7 cellular contexts compared by ENCODE assay signal in the genomic region with DNA sequence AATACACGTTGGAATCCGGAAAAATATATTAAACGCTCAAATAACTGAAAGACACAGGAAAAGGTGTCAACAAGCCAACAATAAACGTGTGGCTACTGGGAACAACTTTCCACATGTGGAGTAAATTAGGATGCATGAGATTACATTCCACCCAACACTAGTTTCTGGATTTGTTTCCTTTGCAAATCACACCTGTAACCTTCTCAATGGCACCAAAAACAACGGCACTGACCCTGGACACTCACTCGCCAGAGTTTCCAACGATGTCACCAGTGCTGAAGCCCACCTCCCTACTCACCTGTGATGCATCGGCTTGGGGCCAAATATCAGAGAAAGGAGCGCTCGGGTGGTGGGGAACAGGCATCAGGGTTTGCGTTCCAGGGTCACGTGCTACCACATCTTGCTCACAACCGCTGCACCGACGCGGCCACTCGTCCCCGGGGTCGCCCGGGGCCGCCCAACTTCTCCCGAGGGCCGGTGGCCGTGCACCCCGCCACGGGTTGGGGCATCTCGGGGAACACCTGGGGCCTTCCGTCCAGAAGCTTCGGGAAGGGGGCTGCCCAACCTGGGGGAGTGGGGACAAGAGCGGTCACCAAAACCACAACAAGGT. TPM values are rescaled to one million over a fixed set of nuclear protein-coding genes. Genes with fewer than 3 reads are reported as not detected.
A peak's percentile ranks its signal among the peaks of the same experiment; 100 is the strongest.
DNase-seq lines count a peak whose midpoint lies in the region; ATAC-seq and TF ChIP-seq lines count a peak whose summit lies in the region.

No MANE protein-coding gene starts in this region.

- WGBS in esophagus, 2 donors, result 2 to 3% methylated on average over 30 of the region's 30 CpGs
- WGBS in upper lobe of left lung, 2 donors, result 3% methylated on average over 12 to 14 of the region's 30 CpGs

- TF ChIP-seq CTCF in GM12865 (IDR thresholded peaks at IDR 0.05; ENCODE audit: insufficient read depth, low read depth, low read length, missing control alignments) (no peak), MM.1S (IDR thresholded peaks at IDR 0.05; ENCODE audit: low read length) (no peak), upper lobe of left lung (IDR thresholded peaks at IDR 0.05) (no peak)

- H2AFZ ChIP-seq in MM.1S (ENCODE audit: low read length), result peak overlapping the region; percentile 14; the same call in 1 of the 2 replicates

- peak overlapping the region; percentile 93 for H3K4me2 ChIP-seq in MM.1S (ENCODE audit: low read depth, low read length)

- H3K9me3 ChIP-seq in HAP-1, result no peaks in the 10 kb centered on the region
- no peaks in the 10 kb centered on the region for H3K9me3 ChIP-seq in MM.1S (replicated peaks; ENCODE audit: insufficient read depth, low read length)
- H3K9me3 ChIP-seq in esophagus (ENCODE audit: control insufficient read depth in 2 of 2, insufficient read depth in 1 of 2, low read depth in 1 of 2, low read length in 1 of 2), result no peaks in the 10 kb centered on the region
- no peaks in the 10 kb centered on the region for H3K9me3 ChIP-seq in upper lobe of left lung

- peaks cover 4% of the 10 kb centered on the region for H3K27me3 Mint-ChIP-seq in activated CD4-positive, alpha-beta memory T cell treated with anti-CD3 and anti-CD28 coated beads, Interleukin-2, amount 10 ng/mL, durations not matched to agents 7 days and 5 days
- H3K27me3 Mint-ChIP-seq in natural killer cell treated with Interleukin-12 subunit alpha and Interleukin-12 subunit beta and Interleukin-15 and Interleukin-18, amount 100 ng/mL, for 72 hours, result no peaks in the 10 kb centered on the region

- peaks cover 9% of the 10 kb centered on the region for H3F3A ChIP-seq in MM.1S (ENCODE audit: insufficient read depth, low read length)

- H3K4me1 ChIP-seq in HAP-1 (peaks cover 6% of the 10 kb centered on the region), MM.1S (ENCODE audit: low read length) (peaks cover 14% of the 10 kb centered on the region), esophagus (ENCODE audit: control insufficient read depth in 2 of 2, insufficient read depth in 2 of 2, low read length in 1 of 2) (peaks cover 0 to 3% of the 10 kb centered on the region in 2 donors), upper lobe of left lung (peaks cover 24 to 37% (median 25%) of the 10 kb centered on the region in 4 donors)

- no peaks in the 10 kb centered on the region for H3K9me3 Mint-ChIP-seq in activated CD4-positive, alpha-beta memory T cell treated with anti-CD3 and anti-CD28 coated beads, Interleukin-2, amount 10 ng/mL, durations not matched to agents 7 days and 5 days
- no peaks in the 10 kb centered on the region for H3K9me3 Mint-ChIP-seq in natural killer cell treated with Interleukin-12 subunit alpha and Interleukin-12 subunit beta and Interleukin-15 and Interleukin-18, amount 100 ng/mL, for 72 hours

- H4K20me1 ChIP-seq in MM.1S (ENCODE audit: insufficient read depth, low read length), result no peaks in the 10 kb centered on the region

- H3K36me3 ChIP-seq in HAP-1 (replicated peaks), result peaks cover 35% of the 10 kb centered on the region
- peaks cover 6% of the 10 kb centered on the region; the same call in 1 of the 2 replicates for H3K36me3 ChIP-seq in MM.1S (replicated peaks; ENCODE audit: insufficient read depth, low read length)
- H3K36me3 ChIP-seq in esophagus (ENCODE audit: control insufficient read depth in 2 of 2, insufficient read depth in 2 of 2, low read length in 1 of 2), result peaks cover 2 to 3% of the 10 kb centered on the region in 2 donors
- H3K36me3 ChIP-seq in upper lobe of left lung, result peaks cover 15 to 25% (median 17%) of the 10 kb centered on the region in 4 donors

- peak overlapping the region; percentile 84 for H3K9ac ChIP-seq in MM.1S (ENCODE audit: low read length)

- in situ Hi-C loops in HAP-1 (cut with MboI; ENCODE audit: low sequenced_read_pairs), result no loop called here

- H3K79me2 ChIP-seq in MM.1S (ENCODE audit: low read length), result peaks cover 44% of the 10 kb centered on the region

- H3K27ac ChIP-seq in MM.1S (ENCODE audit: low read length) (peak overlapping the region; percentile 41; the same call in 1 of the 2 replicates), esophagus (ENCODE audit: low read depth in 2 of 2, low read length in 1 of 2) (peak overlapping the region; percentile 80 to 93), upper lobe of left lung (peak overlapping the region; percentile 78 to 82 (median 80))

- H3K27me3 ChIP-seq in HAP-1 (ENCODE audit: low read depth), result no peaks in the 10 kb centered on the region
- H3K27me3 ChIP-seq in MM.1S (replicated peaks; ENCODE audit: insufficient read depth, low read length), result no peaks in the 10 kb centered on the region
- no peaks in the 10 kb centered on the region for H3K27me3 ChIP-seq in esophagus (ENCODE audit: control insufficient read depth in 1 of 2, insufficient read depth in 2 of 2, low read length in 2 of 2)
- H3K27me3 ChIP-seq in upper lobe of left lung, result no peaks in the 10 kb centered on the region

- peaks cover 31% of the 10 kb centered on the region for H3K36me3 Mint-ChIP-seq in activated CD4-positive, alpha-beta memory T cell treated with anti-CD3 and anti-CD28 coated beads, Interleukin-2, amount 10 ng/mL, durations not matched to agents 7 days and 5 days (ENCODE audit: low read depth)
- H3K36me3 Mint-ChIP-seq in natural killer cell treated with Interleukin-12 subunit alpha and Interleukin-12 subunit beta and Interleukin-15 and Interleukin-18, amount 100 ng/mL, for 72 hours, result peaks cover 6% of the 10 kb centered on the region

- POLR2A ChIA-PET in activated CD4-positive, alpha-beta memory T cell treated with anti-CD3 and anti-CD28 coated beads, Interleukin-2, amount 10 ng/mL, durations not matched to agents 7 days and 5 days (lab: Charles Lee), result interaction anchor here (0.7 to 4.5 kb wide), 6 partner anchors 8 to 931 kb away, joined by 3 to 36 read pairs (median 4); a partner anchor contains a TSS

- H3K9me2 ChIP-seq in MM.1S (replicated peaks; ENCODE audit: insufficient read depth, low read length), result no peaks in the 10 kb centered on the region

- CTCF ChIA-PET in activated CD4-positive, alpha-beta memory T cell treated with anti-CD3 and anti-CD28 coated beads, Interleukin-2, amount 10 ng/mL, durations not matched to agents 7 days and 5 days (lab: Charles Lee), result no interaction called here

- H3K4me3 ChIP-seq in GM12865 (ENCODE audit: low read depth, low read length), result peak overlapping the region; percentile 75
- peak overlapping the region; percentile 81 for H3K4me3 ChIP-seq in HAP-1
- H3K4me3 ChIP-seq in MM.1S (ENCODE audit: low read length), result peak overlapping the region; percentile 71
- peak overlapping the region; percentile 89 to 92 for H3K4me3 ChIP-seq in esophagus (ENCODE audit: low read depth in 1 of 2, low read length in 2 of 2)
- H3K4me3 ChIP-seq in upper lobe of left lung, result peak overlapping the region; percentile 74 to 87 (median 80)

- DNase-seq in GM12865 (ENCODE audit: low read depth), result peak; percentile 45
- DNase-seq in HAP-1 (ENCODE audit: low spot score in 2 of 2), result peak; percentile 13 to 56
- peak; percentile 33 for DNase-seq in MM.1S
- peak; percentile 50 for DNase-seq in activated CD4-positive, alpha-beta memory T cell treated with anti-CD3 and anti-CD28 coated beads, Interleukin-2, amount 10 ng/mL, durations not matched to agents 7 days and 5 days
- peak; percentile 71 for DNase-seq in natural killer cell treated with Interleukin-12 subunit alpha and Interleukin-12 subunit beta and Interleukin-15 and Interleukin-18, amount 100 ng/mL, for 72 hours (ENCODE audit: low spot score)
- peak in 1 of 2 donors; percentile 39 for DNase-seq in upper lobe of left lung

- no peak for TF ChIP-seq EP300 in upper lobe of left lung (IDR thresholded peaks at IDR 0.05)

- peak overlapping the region; percentile 91 for H3K27ac Mint-ChIP-seq in activated CD4-positive, alpha-beta memory T cell treated with anti-CD3 and anti-CD28 coated beads, Interleukin-2, amount 10 ng/mL, durations not matched to agents 7 days and 5 days
- H3K27ac Mint-ChIP-seq in natural killer cell treated with Interleukin-12 subunit alpha and Interleukin-12 subunit beta and Interleukin-15 and Interleukin-18, amount 100 ng/mL, for 72 hours, result peak overlapping the region; percentile 82 to 89

- ATAC-seq in natural killer cell treated with Interleukin-12 subunit alpha and Interleukin-12 subunit beta and Interleukin-15 and Interleukin-18, amount 100 ng/mL, for 72 hours, result peak; percentile 1 to 34
- ATAC-seq in upper lobe of left lung (ENCODE audit: low FRiP score in 2 of 2), result no peak

- H3K4me3 Mint-ChIP-seq in activated CD4-positive, alpha-beta memory T cell treated with anti-CD3 and anti-CD28 coated beads, Interleukin-2, amount 10 ng/mL, durations not matched to agents 7 days and 5 days, result peak overlapping the region; percentile 89
- H3K4me3 Mint-ChIP-seq in natural killer cell treated with Interleukin-12 subunit alpha and Interleukin-12 subunit beta and Interleukin-15 and Interleukin-18, amount 100 ng/mL, for 72 hours, result peak overlapping the region; percentile 95

- H3K4me1 Mint-ChIP-seq in activated CD4-positive, alpha-beta memory T cell treated with anti-CD3 and anti-CD28 coated beads, Interleukin-2, amount 10 ng/mL, durations not matched to agents 7 days and 5 days, result peaks cover 34% of the 10 kb centered on the region
- H3K4me1 Mint-ChIP-seq in natural killer cell treated with Interleukin-12 subunit alpha and Interleukin-12 subunit beta and Interleukin-15 and Interleukin-18, amount 100 ng/mL, for 72 hours (ENCODE audit: low read depth in 2 of 2), result peaks cover 24 to 27% of the 10 kb centered on the region in 2 donors

- TF ChIP-seq POLR2A in upper lobe of left lung (IDR thresholded peaks at IDR 0.05), result no peak

RNA-seq across cellular contexts. Expression of a gene that starts 0.6 kb away (rescaled TPM):
- 10 to 100 TPM; 34.0 to 36.2 TPM for total RNA-seq in activated CD4-positive, alpha-beta memory T cell treated with anti-CD3 and anti-CD28 coated beads, Interleukin-2, amount 10 ng/mL, durations not matched to agents 7 days and 5 days
- 10 to 100 TPM; 11.4 to 13.8 TPM for polyA plus RNA-seq in esophagus
- 10 to 100 TPM; 27.0 to 36.9 TPM for total RNA-seq in natural killer cell treated with Interleukin-12 subunit alpha and Interleukin-12 subunit beta and Interleukin-15 and Interleukin-18, amount 100 ng/mL, for 72 hours
- total RNA-seq in upper lobe of left lung, result 10 to 100 TPM; 23.5 to 40.2 (median 31.1) TPM

RNA-seq across cellular contexts. Expression of a gene that starts 14.2 kb away (rescaled TPM):
- not detected for total RNA-seq in activated CD4-positive, alpha-beta memory T cell treated with anti-CD3 and anti-CD28 coated beads, Interleukin-2, amount 10 ng/mL, durations not matched to agents 7 days and 5 days
- polyA plus RNA-seq in esophagus, result under 1 TPM in 1 of 2 donors, not detected in 1; 0.04 TPM
- not detected for total RNA-seq in natural killer cell treated with Interleukin-12 subunit alpha and Interleukin-12 subunit beta and Interleukin-15 and Interleukin-18, amount 100 ng/mL, for 72 hours
- not detected for total RNA-seq in upper lobe of left lung

Comparison
In these comparisons a context has a peak if more than half of its experiments do, and no peak if none do; other contexts are left out.
1. ATAC-seq: peak in natural killer cell treated with Interleukin-12 subunit alpha and Interleukin-12 subunit beta and Interleukin-15 and Interleukin-18, amount 100 ng/mL, for 72 hours (2 of 2); none in upper lobe of left lung (0 of 2).
2. Peak in every context shown above with its lines, with median percentiles within 50 percentile points of each other: H3K4me3 ChIP-seq and H3K27ac ChIP-seq.